Comparison of ENCODE assay signal across 17 cellular contexts in genomic region chr2:19841918-19842693, GRCh38. TPM values are rescaled to one million over a fixed set of nuclear protein-coding genes. Genes with fewer than 3 reads are reported as not detected.
DNase-seq lines count a peak whose midpoint lies in the region; ATAC-seq and TF ChIP-seq lines count a peak whose summit lies in the region.
"Had no signal": no experiment of that assay in that cellular context is flagged by ENCODE, and none has a peak within 500 bp of the region (broad histone marks: within the 10 kb centered on the region; RNA-seq: fewer than 3 reads in every experiment).

No MANE protein-coding gene starts in this region.

- H3K27ac ChIP-seq in right cardiac atrium (ENCODE audit: low read length) (no peak overlapping the region), lung (ENCODE audit: low read depth in 1 of 2, low read length in 1 of 2) (no peak overlapping the region)
- H3K27ac ChIP-seq: BLaER1, HL-60 had no signal

- no peaks in the 10 kb centered on the region for H3K4me1 Mint-ChIP-seq in type B pancreatic cell (ENCODE audit: unreplicated experiment)
- H3K4me1 Mint-ChIP-seq: CD8-positive, alpha-beta memory T cell had no signal

- DNase-seq in cardiac septum (ENCODE audit: low spot score), result peak; percentile 46
- no peak for DNase-seq in right cardiac atrium
- peak; percentile 29 for DNase-seq in ecto neural progenitor cell (ENCODE audit: low spot score)
- DNase-seq in lung (ENCODE audit: low spot score), result peak; percentile 18
- DNase-seq in type B pancreatic cell (ENCODE audit: extremely low spot score, unreplicated experiment), result peak; percentile 40
- DNase-seq in posterior cingulate gyrus, result no peak
- DNase-seq: 8988T; AML-193; Caco-2; CD8-positive, alpha-beta memory T cell; DND-41; GDM1; HCEC 1CT; HFFc6 had no signal

- H3K36me3 Mint-ChIP-seq in type B pancreatic cell, result no peaks in the 10 kb centered on the region

- peaks cover 39% of the 10 kb centered on the region for H3K27me3 Mint-ChIP-seq in type B pancreatic cell

- H3K36me3 ChIP-seq in lung (ENCODE audit: control insufficient read depth in 2 of 2, insufficient read depth in 2 of 2, low read length in 2 of 2), result no peaks in the 10 kb centered on the region
- H3K36me3 ChIP-seq: BLaER1 had no signal

- intact Hi-C loops in cardiac septum (cut with DNase I) (no loop called here), right cardiac atrium (cut with DNase I) (no loop called here), posterior cingulate gyrus (cut with DNase I) (no loop called here)

- no peaks in the 10 kb centered on the region for H3K4me1 ChIP-seq in right cardiac atrium (ENCODE audit: control insufficient read depth, insufficient read depth, low read length)
- H3K4me1 ChIP-seq in lung (ENCODE audit: control insufficient read depth in 2 of 2, insufficient read depth in 2 of 2, low read length in 2 of 2), result no peaks in the 10 kb centered on the region
- H3K4me1 ChIP-seq: Caco-2 had no signal

- H3K9me3 ChIP-seq in right cardiac atrium (ENCODE audit: control insufficient read depth, low read length), result no peaks in the 10 kb centered on the region
- H3K9me3 ChIP-seq in lung (ENCODE audit: control insufficient read depth in 2 of 2, insufficient read depth in 1 of 2, low read length in 1 of 2), result no peaks in the 10 kb centered on the region
- H3K9me3 ChIP-seq: BLaER1, Caco-2 had no signal

- no peak overlapping the region for H3K4me3 ChIP-seq in right cardiac atrium (ENCODE audit: low read length)
- H3K4me3 ChIP-seq in lung, result no peak overlapping the region
- H3K4me3 ChIP-seq: BLaER1 had no signal

- no peak overlapping the region for H3K27ac Mint-ChIP-seq in type B pancreatic cell
- H3K27ac Mint-ChIP-seq: CD8-positive, alpha-beta memory T cell; HFFc6 had no signal

- no peak for ATAC-seq in right cardiac atrium
- no peak for ATAC-seq in lung (ENCODE audit: insufficient read depth, low FRiP score)
- ATAC-seq in HG02588 (IDR thresholded peaks at IDR 0.05; ENCODE audit: unreplicated experiment), result no peak

- H3K27me3 ChIP-seq in right cardiac atrium (ENCODE audit: control insufficient read depth, insufficient read depth) (no peaks in the 10 kb centered on the region), lung (ENCODE audit: control insufficient read depth, insufficient read depth) (no peaks in the 10 kb centered on the region)
- H3K27me3 ChIP-seq: BLaER1 had no signal

- WGBS in right cardiac atrium, result 90% methylated on average over 9 of the region's 9 CpGs
- WGBS in lung, 2 donors, result 90% methylated on average over 9 of the region's 9 CpGs

- no peaks in the 10 kb centered on the region for H3K9me3 Mint-ChIP-seq in type B pancreatic cell
- H3K9me3 Mint-ChIP-seq: HFFc6 had no signal

- TF ChIP-seq CTCF in lung (IDR thresholded peaks at IDR 0.05; ENCODE audit: control extremely low read depth, extremely low read depth), result no peak
- TF ChIP-seq CTCF in type B pancreatic cell (conservative IDR thresholded peaks at IDR 0.05), result no peak

- H3K4me3 Mint-ChIP-seq in type B pancreatic cell, result no peak overlapping the region
- H3K4me3 Mint-ChIP-seq: CD8-positive, alpha-beta memory T cell; HFFc6 had no signal

RNA-seq across cellular contexts. Expression of gene TTC32, which starts 59.7 kb away (rescaled TPM):
- 7.5 TPM for total RNA-seq in cardiac septum
- total RNA-seq in right cardiac atrium, result 1 to 10 TPM; 5.3 to 8.7 (median 6.8) TPM
- polyA plus RNA-seq in right cardiac atrium, result 8.1 TPM
- total RNA-seq in lung, result 10 to 100 TPM; 13.4 to 19.0 TPM
- polyA plus RNA-seq in lung, result 10 to 100 TPM; 11.5 to 47.3 TPM
- total RNA-seq in type B pancreatic cell (ENCODE audit: low replicate concordance), result 14.0 and 19.0 TPM in 2 replicates

Comparison
In these comparisons a context has a peak if more than half of its experiments do, and no peak if none do; other contexts are left out.
1. DNase-seq: peak in cardiac septum (single experiment), ecto neural progenitor cell (single experiment), lung (single experiment) and type B pancreatic cell (single experiment); none in right cardiac atrium (0 of 3) and posterior cingulate gyrus (0 of 10).